In genomic region chr2:146893500-146894041, GRCh38 we compare ENCODE assay signal across 19 cellular contexts.
DNase-seq lines count a peak whose midpoint lies in the region; ATAC-seq and TF ChIP-seq lines count a peak whose summit lies in the region.
"Had no signal": no experiment of that assay in that cellular context is flagged by ENCODE, and none has a peak within 500 bp of the region (broad histone marks: within the 10 kb centered on the region; RNA-seq: fewer than 3 reads in every experiment).

No MANE protein-coding gene starts in this region.

- H2AK5ac ChIP-seq in H9 (ENCODE audit: insufficient read length, low read length), result no peak overlapping the region

- H3K18ac ChIP-seq in H9 (ENCODE audit: insufficient read length, low read depth, low read length), result no peak overlapping the region

- H2AFZ ChIP-seq in mammary epithelial cell (ENCODE audit: low read depth, low read length), result peak overlapping the region; percentile 11
- H2AFZ ChIP-seq in PC-3 (ENCODE audit: low read length), result peak overlapping the region; percentile 41
- no peak overlapping the region for H2AFZ ChIP-seq in H9 (ENCODE audit: low read length)
- H2AFZ ChIP-seq: PC-9 had no signal

- no peaks in the 10 kb centered on the region for H3K9me2 ChIP-seq in PC-3 (replicated peaks; ENCODE audit: low read length)

- no peak for TF ChIP-seq POLR2A in breast epithelium (IDR thresholded peaks at IDR 0.05)

- H3K79me1 ChIP-seq in H9 (ENCODE audit: insufficient read depth, low read depth, low read length, poor library complexity, severe bottlenecking), result no peaks in the 10 kb centered on the region

- H3K4me1 ChIP-seq in mammary epithelial cell (ENCODE audit: insufficient read depth, low read length) (peaks cover 4% of the 10 kb centered on the region), breast epithelium (no peaks in the 10 kb centered on the region), PC-3 (ENCODE audit: insufficient read depth, low read length) (peaks cover 11% of the 10 kb centered on the region), H9 (ENCODE audit: insufficient read depth, low read length) (no peaks in the 10 kb centered on the region)
- H3K4me1 ChIP-seq: SJCRH30 had no signal

- H3K23me2 ChIP-seq in H9 (ENCODE audit: insufficient read length, low read depth, low read length, poor library complexity, severe bottlenecking), result no peaks in the 10 kb centered on the region

- dilution Hi-C loops in mammary epithelial cell (cut with HindIII; ENCODE audit: low sequenced_read_pairs), result no loop called here

- no peak overlapping the region for H2BK20ac ChIP-seq in H9 (ENCODE audit: low read depth, low read length, poor library complexity, severe bottlenecking)

- no TSS peak for BruUV-seq in mammary epithelial cell (replicated peaks; lab: Mats Ljungman, UMichigan)
- no TSS peak for BruUV-seq in PC-3 (replicated peaks; lab: Mats Ljungman, UMichigan)

- no peaks in the 10 kb centered on the region for H3K9me3 ChIP-seq in mammary epithelial cell (replicated peaks; ENCODE audit: insufficient read depth, low read length)
- no peaks in the 10 kb centered on the region for H3K9me3 ChIP-seq in breast epithelium
- H3K9me3 ChIP-seq in PC-3 (ENCODE audit: low read length), result no peaks in the 10 kb centered on the region
- H3K9me3 ChIP-seq in H9 (ENCODE audit: control insufficient read depth, low read depth, low read length), result no peaks in the 10 kb centered on the region
- H3K9me3 ChIP-seq: SJCRH30 had no signal

- H3K4me3 ChIP-seq in mammary epithelial cell (replicated peaks in 1 of 3; ENCODE audit: insufficient read depth in 1 of 3, low read depth in 2 of 3, low read length in 3 of 3) (no peak overlapping the region), breast epithelium (no peak overlapping the region), PC-3 (ENCODE audit: low read length) (no peak overlapping the region), epithelial cell of esophagus (ENCODE audit: low read length) (no peak overlapping the region), skeletal muscle cell (ENCODE audit: low read depth, low read length) (no peak overlapping the region)
- H3K4me3 ChIP-seq: PC-9, SJCRH30 had no signal

- H3K27ac ChIP-seq in mammary epithelial cell (ENCODE audit: insufficient read depth, low read depth, low read length) (no peak overlapping the region), breast epithelium (no peak overlapping the region), PC-3 (ENCODE audit: low read length) (peak overlapping the region; percentile 5; the same call in 1 of the 2 replicates), H9 (ENCODE audit: insufficient read length, low read depth, low read length) (no peak overlapping the region)
- H3K27ac ChIP-seq: PC-9, RWPE1, SJCRH30 had no signal

- CTCF ChIA-PET in mammary epithelial cell (lab: Charles Lee; ENCODE audit: low non-redundant PET), result no interaction called here
- CTCF ChIA-PET in PC-3 (lab: Charles Lee), result interaction anchor here (0.6 kb wide), 1 partner anchor 63 kb away, joined by 9 read pairs; no protein-coding TSS in a partner anchor

- no peak overlapping the region for H4K5ac ChIP-seq in H9 (ENCODE audit: insufficient read length, low read depth, low read length)

- POLR2A ChIA-PET in PC-3 (lab: Charles Lee; ENCODE audit: unreplicated experiment), result no interaction called here

- WGBS in mammary epithelial cell (ENCODE audit: low coverage, missing lambda C conversion rate), result 83% methylated on average over 5 of the region's 5 CpGs
- no CpG with 5 or more reads among the region's 5 CpGs for WGBS in H9 (ENCODE audit: extremely low coverage, insufficient read length, low lambda C conversion rate)

- H2BK120ac ChIP-seq in H9 (ENCODE audit: low read depth, low read length, poor library complexity, severe bottlenecking), result no peak overlapping the region

- no peak overlapping the region for H3T11ph ChIP-seq in H9 (ENCODE audit: low read length)

- H3K27me3 ChIP-seq in mammary epithelial cell (ENCODE audit: insufficient read depth, low read length) (no peaks in the 10 kb centered on the region), breast epithelium (no peaks in the 10 kb centered on the region), PC-3 (ENCODE audit: low read length) (no peaks in the 10 kb centered on the region), H9 (ENCODE audit: insufficient read depth, low read length) (no peaks in the 10 kb centered on the region)
- H3K27me3 ChIP-seq: SJCRH30 had no signal

- H2BK15ac ChIP-seq in H9 (ENCODE audit: low read depth, low read length), result no peak overlapping the region

- no peak overlapping the region for H4K91ac ChIP-seq in H9 (ENCODE audit: insufficient read length, low read depth, low read length)

- in situ Hi-C loops in mammary epithelial cell (cut with MboI; ENCODE audit: low sequenced_read_pairs in 2 of 2), result no loop called here

- H4K20me1 ChIP-seq in mammary epithelial cell (ENCODE audit: insufficient read depth, low read length) (no peaks in the 10 kb centered on the region), PC-3 (ENCODE audit: low read length) (no peaks in the 10 kb centered on the region), H9 (ENCODE audit: control insufficient read depth, insufficient read depth, insufficient read length) (no peaks in the 10 kb centered on the region)

- H3K4me2 ChIP-seq in mammary epithelial cell (ENCODE audit: insufficient read depth, low read depth, low read length) (no peak overlapping the region), PC-3 (ENCODE audit: low read length) (peak overlapping the region; percentile 62), H9 (ENCODE audit: insufficient read depth, insufficient read length, low read length) (no peak overlapping the region)
- H3K4me2 ChIP-seq: PC-9 had no signal

- H3K9ac ChIP-seq in mammary epithelial cell (ENCODE audit: insufficient read depth, low read length), result no peak overlapping the region
- H3K9ac ChIP-seq in PC-3 (ENCODE audit: low read length), result no peak overlapping the region
- H3K9ac ChIP-seq in H9 (ENCODE audit: extremely low read depth, insufficient read length, low read length), result no peak overlapping the region

- DNase-seq in mammary epithelial cell (no peak), breast epithelium (ENCODE audit: low spot score in 2 of 2) (no peak), PC-3 (peak; percentile 62), epithelial cell of esophagus (ENCODE audit: low read depth) (peak; percentile 39), skeletal muscle cell (ENCODE audit: low read depth) (peak; percentile 3), H9 (no peak), nucleus accumbens (lab: John Stamatoyannopoulos, UW) (no peak)
- DNase-seq: 8988T; CD4-positive, alpha-beta T cell; KG1; NCI-H1417; NCI-H187 treated with DMSO at 0.1 percent for 48 hours; NCI-H226; NCI-H524; NCI-H82; PC-9; SJCRH30 had no signal

- no peak overlapping the region for H3K27ac Mint-ChIP-seq in H9
- H3K27ac Mint-ChIP-seq: CD4-positive, alpha-beta T cell had no signal

- H3K23ac ChIP-seq in H9 (ENCODE audit: insufficient read length, low read depth, low read length), result no peak overlapping the region

- H3K9me3 Mint-ChIP-seq in H9, result no peaks in the 10 kb centered on the region
- H3K9me3 Mint-ChIP-seq: CD4-positive, alpha-beta T cell had no signal

- H4K8ac ChIP-seq in H9 (replicated peaks; ENCODE audit: insufficient read length, low read depth, low read length), result no peak overlapping the region

- intact Hi-C loops in mammary epithelial cell (cut with micrococcal nuclease), result no loop called here
- intact Hi-C loops in breast epithelium (cut with DNase I; ENCODE audit: low total_unique reads), result no loop called here
- intact Hi-C loops in PC-3 (cut with micrococcal nuclease), result no loop called here

- H3K4me3 Mint-ChIP-seq in H9, result no peak overlapping the region
- H3K4me3 Mint-ChIP-seq: CD4-positive, alpha-beta T cell had no signal

- no peaks in the 10 kb centered on the region; a peak in 1 of 4 replicates for H3K4me1 Mint-ChIP-seq in H9

- H2BK12ac ChIP-seq in H9 (ENCODE audit: insufficient read length, low read depth, low read length), result no peak overlapping the region

- no peak overlapping the region for H3K14ac ChIP-seq in H9 (ENCODE audit: insufficient read depth, low read length)

- ATAC-seq in PC-3 (peak; percentile 92), HG03342 (IDR thresholded peaks at IDR 0.05; ENCODE audit: unreplicated experiment) (no peak)

- H3F3A ChIP-seq in PC-3 (ENCODE audit: low read length, unreplicated experiment), result no peaks in the 10 kb centered on the region

- no peaks in the 10 kb centered on the region for H3K36me3 ChIP-seq in mammary epithelial cell (ENCODE audit: insufficient read depth, low read length)
- no peaks in the 10 kb centered on the region for H3K36me3 ChIP-seq in breast epithelium
- H3K36me3 ChIP-seq in PC-3 (ENCODE audit: low read depth, low read length), result no peaks in the 10 kb centered on the region
- H3K36me3 ChIP-seq: SJCRH30 had no signal

- H3K79me2 ChIP-seq in mammary epithelial cell (ENCODE audit: insufficient read depth, low read length) (no peaks in the 10 kb centered on the region), PC-3 (ENCODE audit: low read length) (no peaks in the 10 kb centered on the region), H9 (ENCODE audit: insufficient read depth, low read length) (no peaks in the 10 kb centered on the region)

- H2BK5ac ChIP-seq in H9 (ENCODE audit: insufficient read length, low read length), result no peak overlapping the region

- TF ChIP-seq CTCF in mammary epithelial cell (conservative IDR thresholded peaks at IDR 0.05 in 1 of 2, IDR thresholded peaks at IDR 0.05 in 1 of 2; ENCODE audit: extremely low read depth in 1 of 2, insufficient read depth in 1 of 2, low read depth in 1 of 2, low read length in 2 of 2), result no peak
- no peak for TF ChIP-seq CTCF in breast epithelium (IDR thresholded peaks at IDR 0.05)
- TF ChIP-seq CTCF in PC-3 (conservative IDR thresholded peaks at IDR 0.05; ENCODE audit: low read depth, low read length), result no peak
- TF ChIP-seq CTCF in epithelial cell of esophagus (IDR thresholded peaks at IDR 0.05; ENCODE audit: insufficient read depth, low read depth, low read length, missing control alignments), result no peak
- TF ChIP-seq CTCF in H9 (conservative IDR thresholded peaks at IDR 0.05), result no peak

- no peaks in the 10 kb centered on the region for H3K36me3 Mint-ChIP-seq in H9 (ENCODE audit: insufficient read depth in 1 of 3, low read depth in 3 of 3)

- H3K4ac ChIP-seq in H9 (ENCODE audit: low read depth, low read length), result no peak overlapping the region

- H3K56ac ChIP-seq in H9 (ENCODE audit: insufficient read length, low read depth, low read length), result no peak overlapping the region

- H3K27me3 Mint-ChIP-seq in H9 (ENCODE audit: low read depth), result no peaks in the 10 kb centered on the region
- H3K27me3 Mint-ChIP-seq: CD4-positive, alpha-beta T cell had no signal

Comparison
In these comparisons a context has a peak if more than half of its experiments do, and no peak if none do; other contexts are left out.
1. DNase-seq: peak in PC-3 (single experiment), epithelial cell of esophagus (single experiment) and skeletal muscle cell (single experiment); none in mammary epithelial cell (single experiment), breast epithelium (0 of 2), H9 (single experiment) and nucleus accumbens (0 of 56).